ENCODE assay signal across 1 cellular context in the genomic region with DNA sequence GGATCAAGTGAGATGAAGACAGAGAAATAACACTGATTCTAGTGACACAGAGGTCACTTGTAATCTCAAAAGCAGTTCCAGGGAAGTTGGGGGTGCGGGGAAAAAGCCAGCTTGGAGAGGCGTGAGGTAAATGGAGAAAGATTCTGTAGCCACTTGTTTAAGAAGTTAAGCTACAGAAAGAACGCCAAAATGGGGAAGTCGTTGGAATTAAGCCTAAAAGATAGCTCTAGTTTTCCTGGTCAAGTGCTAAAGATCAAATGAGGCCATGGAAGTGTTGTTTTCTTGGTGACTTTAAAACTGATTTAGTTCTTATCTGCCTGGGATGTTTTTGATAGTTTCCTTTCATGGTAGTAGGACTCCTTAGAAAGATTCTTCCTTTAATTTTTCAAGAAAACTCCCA.
TF ChIP-seq lines count a peak whose summit lies in the region.

No MANE protein-coding gene starts in this region.

TF ChIP-seq in IMR-90, 13 proteins besides CTCF, POLR2A, EP300 and RAD21:
- TF ChIP-seq RFX5 (IDR thresholded peaks at IDR 0.05; ENCODE audit: low read depth, low read length) (no peak), MAFK (IDR thresholded peaks at IDR 0.05; ENCODE audit: low read depth, low read length) (no peak), CEBPB (IDR thresholded peaks at IDR 0.05; ENCODE audit: low read depth, low read length) (no peak), BHLHE40 (IDR thresholded peaks at IDR 0.05; ENCODE audit: low read depth, low read length) (no peak), RCOR1 (IDR thresholded peaks at IDR 0.05; ENCODE audit: insufficient replicate concordance, low read length) (no peak), FOS (IDR thresholded peaks at IDR 0.05; ENCODE audit: low read depth, low read length) (no peak), NFE2L2 (IDR thresholded peaks at IDR 0.05; ENCODE audit: low read depth, low read length) (no peak)
- TF ChIP-seq, protein P1, sequence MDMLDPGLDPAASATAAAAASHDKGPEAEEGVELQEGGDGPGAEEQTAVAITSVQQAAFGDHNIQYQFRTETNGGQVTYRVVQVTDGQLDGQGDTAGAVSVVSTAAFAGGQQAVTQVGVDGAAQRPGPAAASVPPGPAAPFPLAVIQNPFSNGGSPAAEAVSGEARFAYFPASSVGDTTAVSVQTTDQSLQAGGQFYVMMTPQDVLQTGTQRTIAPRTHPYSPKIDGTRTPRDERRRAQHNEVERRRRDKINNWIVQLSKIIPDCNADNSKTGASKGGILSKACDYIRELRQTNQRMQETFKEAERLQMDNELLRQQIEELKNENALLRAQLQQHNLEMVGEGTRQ (IDR thresholded peaks at IDR 0.05; ENCODE audit: low read depth, low read length) = no peak
- TF ChIP-seq, protein P2, sequence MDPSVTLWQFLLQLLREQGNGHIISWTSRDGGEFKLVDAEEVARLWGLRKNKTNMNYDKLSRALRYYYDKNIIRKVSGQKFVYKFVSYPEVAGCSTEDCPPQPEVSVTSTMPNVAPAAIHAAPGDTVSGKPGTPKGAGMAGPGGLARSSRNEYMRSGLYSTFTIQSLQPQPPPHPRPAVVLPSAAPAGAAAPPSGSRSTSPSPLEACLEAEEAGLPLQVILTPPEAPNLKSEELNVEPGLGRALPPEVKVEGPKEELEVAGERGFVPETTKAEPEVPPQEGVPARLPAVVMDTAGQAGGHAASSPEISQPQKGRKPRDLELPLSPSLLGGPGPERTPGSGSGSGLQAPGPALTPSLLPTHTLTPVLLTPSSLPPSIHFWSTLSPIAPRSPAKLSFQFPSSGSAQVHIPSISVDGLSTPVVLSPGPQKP (IDR thresholded peaks at IDR 0.05; ENCODE audit: borderline replicate concordance, low read depth, low read length) = no peak
